Comparison of ENCODE assay signal across 21 cellular contexts in genomic region chr19:47469719-47470118, GRCh38. TPM values are rescaled to one million over a fixed set of nuclear protein-coding genes. Genes with fewer than 3 reads are reported as not detected.
DNase-seq lines count a peak whose midpoint lies in the region; ATAC-seq lines count a peak whose summit lies in the region.
"Had no signal": no experiment of that assay in that cellular context is flagged by ENCODE, and none has a peak within 500 bp of the region (broad histone marks: within the 10 kb centered on the region; RNA-seq: fewer than 3 reads in every experiment).

No MANE protein-coding gene starts in this region.

- CTCF ChIA-PET in activated naive CD4-positive, alpha-beta T cell treated with anti-CD3 and anti-CD28 coated beads for 36 hours (lab: Charles Lee) = no interaction called here

- no peak overlapping the region for H3K27ac Mint-ChIP-seq in activated naive CD4-positive, alpha-beta T cell treated with anti-CD3 and anti-CD28 coated beads for 36 hours
- H3K27ac Mint-ChIP-seq in naive thymus-derived CD8-positive, alpha-beta T cell = peak overlapping the region in 1 of 10 donors; percentile 3
- H3K27ac Mint-ChIP-seq: activated CD8-positive, alpha-beta T cell treated with anti-CD3 and anti-CD28 coated beads for 36 hours had no signal

- H3K4me1 Mint-ChIP-seq in activated naive CD4-positive, alpha-beta T cell treated with anti-CD3 and anti-CD28 coated beads for 36 hours (ENCODE audit: low read depth) = peaks cover 9% of the 10 kb centered on the region
- H3K4me1 Mint-ChIP-seq in naive thymus-derived CD8-positive, alpha-beta T cell = peaks cover 8 to 23% (median 15%) of the 10 kb centered on the region in 4 donors

- DNase-seq in NCI-H1417 (lab: John Stamatoyannopoulos, UW) (peak in 2 of 3 experiments; percentile 25 to 44), NCI-H1417 treated with DMSO at 0.1 percent for 48 hours (lab: John Stamatoyannopoulos, UW) (no peak), NCI-H524 (lab: John Stamatoyannopoulos, UW) (peak; percentile 46 to 79)
- no peak for DNase-seq in activated naive CD4-positive, alpha-beta T cell treated with anti-CD3 and anti-CD28 coated beads for 36 hours
- no peak for DNase-seq in naive thymus-derived CD8-positive, alpha-beta T cell
- DNase-seq: activated CD4-positive, CD25-positive, alpha-beta regulatory T cell treated with anti-CD3 and anti-CD28 coated beads, Interleukin-2, amount 50 U/mL, for 72 hours; activated CD8-positive, alpha-beta T cell treated with anti-CD3 and anti-CD28 coated beads for 36 hours; activated gamma-delta T cell treated with Interleukin-2 at 50 U/mL for 16 hours; activated T-cell treated with anti-CD3 and anti-CD28 coated beads for 4 hours; COR-L47; cortex of kidney; EL; kidney glomerular epithelial cell; NCI-H1694; NCI-H446; ovary had no signal

- peak overlapping the region; percentile 49 for H3K4me3 ChIP-seq in rectal smooth muscle tissue (ENCODE audit: low read length)
- H3K4me3 ChIP-seq: A549, ovary had no signal

- peaks cover 12% of the 10 kb centered on the region for H3K4me1 ChIP-seq in rectal smooth muscle tissue (ENCODE audit: control insufficient read depth, insufficient read depth, low read length)

- POLR2A ChIA-PET in naive thymus-derived CD8-positive, alpha-beta T cell (lab: Charles Lee) = interaction anchor here (1.1 kb wide), 1 partner anchor 421 kb away, joined by 3 read pairs; the partner anchor contains the start of gene TMEM160

- intact Hi-C loops in activated naive CD4-positive, alpha-beta T cell treated with anti-CD3 and anti-CD28 coated beads for 36 hours (cut with micrococcal nuclease) = no loop called here

- H3K36me3 Mint-ChIP-seq in activated naive CD4-positive, alpha-beta T cell treated with anti-CD3 and anti-CD28 coated beads for 36 hours (ENCODE audit: low read depth) = no peaks in the 10 kb centered on the region
- peaks cover 0 to 3% (median under 1%) of the 10 kb centered on the region in 3 donors for H3K36me3 Mint-ChIP-seq in naive thymus-derived CD8-positive, alpha-beta T cell

- H3K4me3 Mint-ChIP-seq in activated naive CD4-positive, alpha-beta T cell treated with anti-CD3 and anti-CD28 coated beads for 36 hours = no peak overlapping the region
- H3K4me3 Mint-ChIP-seq in naive thymus-derived CD8-positive, alpha-beta T cell = no peak overlapping the region
- H3K4me3 Mint-ChIP-seq: activated CD8-positive, alpha-beta T cell treated with anti-CD3 and anti-CD28 coated beads for 36 hours had no signal

- peaks cover 39% of the 10 kb centered on the region for H3K27me3 Mint-ChIP-seq in activated naive CD4-positive, alpha-beta T cell treated with anti-CD3 and anti-CD28 coated beads for 36 hours (ENCODE audit: low read depth)
- H3K27me3 Mint-ChIP-seq in naive thymus-derived CD8-positive, alpha-beta T cell = peaks cover 26 to 83% (median 46%) of the 10 kb centered on the region in 5 donors

- no peak overlapping the region for H3K9ac ChIP-seq in rectal smooth muscle tissue (ENCODE audit: low read length)

- H3K27me3 ChIP-seq in rectal smooth muscle tissue (ENCODE audit: control insufficient read depth, insufficient read depth, low read length) = peaks cover 15% of the 10 kb centered on the region

- peak overlapping the region; percentile 52 for H3K27ac ChIP-seq in cingulate gyrus (ENCODE audit: low read depth, low read length)
- H3K27ac ChIP-seq in rectal smooth muscle tissue (ENCODE audit: low read depth, low read length) = peak overlapping the region; percentile 47
- H3K27ac ChIP-seq: A549, ovary had no signal

- no peaks in the 10 kb centered on the region for H3K36me3 ChIP-seq in rectal smooth muscle tissue (ENCODE audit: control insufficient read depth, insufficient read depth, low read length)
- H3K36me3 ChIP-seq: ovary had no signal

- no peak for ATAC-seq in GM18870 (IDR thresholded peaks at IDR 0.05; ENCODE audit: unreplicated experiment)
- ATAC-seq in naive thymus-derived CD8-positive, alpha-beta T cell = no peak
- ATAC-seq: activated CD8-positive, alpha-beta T cell treated with anti-CD3 and anti-CD28 coated beads for 36 hours had no signal

- no peaks in the 10 kb centered on the region for H3K9me3 Mint-ChIP-seq in activated naive CD4-positive, alpha-beta T cell treated with anti-CD3 and anti-CD28 coated beads for 36 hours
- no peaks in the 10 kb centered on the region for H3K9me3 Mint-ChIP-seq in naive thymus-derived CD8-positive, alpha-beta T cell
- H3K9me3 Mint-ChIP-seq: activated CD8-positive, alpha-beta T cell treated with anti-CD3 and anti-CD28 coated beads for 36 hours had no signal

RNA-seq across cellular contexts. Expression of gene SLC8A2, which starts 2.0 kb away (rescaled TPM):
- total RNA-seq in activated naive CD4-positive, alpha-beta T cell treated with anti-CD3 and anti-CD28 coated beads for 36 hours = not detected
- under 1 TPM in 1 of 2 experiments, not detected in 1; 0.42 TPM for total RNA-seq in naive thymus-derived CD8-positive, alpha-beta T cell
- polyA plus RNA-seq in naive thymus-derived CD8-positive, alpha-beta T cell = under 1 TPM in 2 of 3 donors, not detected in 1; 0.02 to 0.12 TPM
- total RNA-seq: myocyte had no signal

RNA-seq across cellular contexts. Expression of gene KPTN, which starts 14.3 kb away (rescaled TPM):
- 10 to 100 TPM; 14.2 to 15.5 TPM for total RNA-seq in activated naive CD4-positive, alpha-beta T cell treated with anti-CD3 and anti-CD28 coated beads for 36 hours
- 1 to 10 TPM; 5.4 to 7.1 TPM for total RNA-seq in naive thymus-derived CD8-positive, alpha-beta T cell
- polyA plus RNA-seq in naive thymus-derived CD8-positive, alpha-beta T cell = 1 to 10 TPM; 5.8 to 8.0 (median 7.6) TPM

RNA-seq across cellular contexts. Expression of gene NAPA, which starts 45.1 kb away (rescaled TPM):
- total RNA-seq in activated naive CD4-positive, alpha-beta T cell treated with anti-CD3 and anti-CD28 coated beads for 36 hours = 10 to 100 TPM; 72.5 to 75.1 TPM
- 10 to 100 TPM; 85.3 to 92.3 TPM for total RNA-seq in naive thymus-derived CD8-positive, alpha-beta T cell
- 100 to 1,000 TPM in 1 of 3 donors, 10 to 100 TPM in 2; 88.7 to 116 (median 89.6) TPM for polyA plus RNA-seq in naive thymus-derived CD8-positive, alpha-beta T cell

RNA-seq across cellular contexts. Expression of gene MEIS3, which starts 50.4 kb away (rescaled TPM):
- total RNA-seq in activated naive CD4-positive, alpha-beta T cell treated with anti-CD3 and anti-CD28 coated beads for 36 hours = not detected
- not detected for total RNA-seq in naive thymus-derived CD8-positive, alpha-beta T cell
- not detected for polyA plus RNA-seq in naive thymus-derived CD8-positive, alpha-beta T cell
- total RNA-seq: activated CD8-positive, alpha-beta T cell treated with anti-CD3 and anti-CD28 coated beads for 36 hours had no signal

Comparison
In these comparisons a context has a peak if more than half of its experiments do, and no peak if none do; other contexts are left out.
1. DNase-seq: peak in NCI-H1417 (2 of 3) and NCI-H524 (2 of 2); none in NCI-H1417 treated with DMSO at 0.1 percent for 48 hours (single experiment), activated naive CD4-positive, alpha-beta T cell treated with anti-CD3 and anti-CD28 coated beads for 36 hours (single experiment) and naive thymus-derived CD8-positive, alpha-beta T cell (0 of 10).